ENCODE assay signal across 9 cellular contexts in the genomic region with DNA sequence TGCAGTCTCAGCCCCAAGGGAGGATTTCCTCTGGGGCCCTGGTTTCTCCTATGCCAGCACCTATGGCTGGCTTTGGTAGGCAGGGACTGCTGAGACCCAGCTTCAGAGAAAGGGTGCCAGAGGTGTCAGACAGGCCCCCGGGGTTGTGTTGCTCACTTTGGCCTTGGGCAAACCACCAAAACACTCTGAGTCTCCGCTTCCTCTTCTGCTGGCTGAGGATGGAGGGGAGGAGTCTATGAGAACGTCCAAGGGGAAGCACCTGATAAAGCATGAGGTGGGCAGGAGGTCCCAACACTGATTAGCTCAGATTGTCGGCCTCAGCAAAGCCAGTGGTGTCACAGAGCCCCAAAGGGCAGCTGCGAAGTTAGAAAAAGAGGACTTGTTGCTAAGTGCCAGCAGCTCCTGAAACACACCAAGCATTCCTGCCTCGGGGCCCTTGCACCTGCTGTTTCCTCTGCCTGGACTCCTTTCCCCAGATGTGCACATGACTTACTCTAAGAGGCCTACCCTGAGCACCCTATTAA. TPM values are rescaled to one million over a fixed set of nuclear protein-coding genes. Genes with fewer than 3 reads are reported as not detected.
DNase-seq lines count a peak whose midpoint lies in the region; ATAC-seq and TF ChIP-seq lines count a peak whose summit lies in the region.
"Had no signal": no experiment of that assay in that cellular context is flagged by ENCODE, and none has a peak within 500 bp of the region (broad histone marks: within the 10 kb centered on the region; RNA-seq: fewer than 3 reads in every experiment).

No MANE protein-coding gene starts in this region.

- no peak for TF ChIP-seq POLR2A in spleen (IDR thresholded peaks at IDR 0.05)

- H3K4me3 Mint-ChIP-seq in activated CD4-positive, alpha-beta T cell treated with anti-CD3 and anti-CD28 coated beads, Interleukin-2, amount 10 ng/mL, durations not matched to agents 24 days and 14 days = no peak overlapping the region
- H3K4me3 Mint-ChIP-seq in CD4-positive, alpha-beta memory T cell = no peak overlapping the region

- H3K27ac Mint-ChIP-seq in activated CD4-positive, alpha-beta T cell treated with anti-CD3 and anti-CD28 coated beads, Interleukin-2, amount 10 ng/mL, durations not matched to agents 24 days and 14 days = peak overlapping the region; percentile 41
- H3K27ac Mint-ChIP-seq in CD4-positive, alpha-beta memory T cell = peak overlapping the region in 1 of 7 donors; percentile 52

- no peak for DNase-seq in activated CD4-positive, alpha-beta T cell treated with anti-CD3 and anti-CD28 coated beads, Interleukin-2, amount 10 ng/mL, durations not matched to agents 24 days and 14 days
- no peak for DNase-seq in activated CD4-positive, alpha-beta T cell treated with anti-CD3 and anti-CD28 coated beads, Interleukin-2, amount 50 U/mL, for 48 hours
- DNase-seq in RWPE1 (ENCODE audit: low spot score) = no peak
- no peak for DNase-seq in spleen
- no peak for DNase-seq in DMS153 (lab: John Stamatoyannopoulos, UW)
- DNase-seq in CD4-positive, alpha-beta memory T cell = no peak
- DNase-seq in ascending aorta (ENCODE audit: low spot score in 2 of 2) = no peak

- peaks cover 59% of the 10 kb centered on the region for H3K36me3 Mint-ChIP-seq in activated CD4-positive, alpha-beta T cell treated with anti-CD3 and anti-CD28 coated beads, Interleukin-2, amount 10 ng/mL, durations not matched to agents 24 days and 14 days (ENCODE audit: low read depth)
- peaks cover 16 to 46% of the 10 kb centered on the region in 2 donors for H3K36me3 Mint-ChIP-seq in CD4-positive, alpha-beta memory T cell

- ATAC-seq in HG02884 (IDR thresholded peaks at IDR 0.05; ENCODE audit: unreplicated experiment) = peak; percentile 80

- no peaks in the 10 kb centered on the region for H3K27me3 ChIP-seq in spleen (replicated peaks in 1 of 7)
- H3K27me3 ChIP-seq in CD4-positive, alpha-beta memory T cell (ENCODE audit: insufficient read depth, low read length) = no peaks in the 10 kb centered on the region
- H3K27me3 ChIP-seq in ascending aorta = no peaks in the 10 kb centered on the region

- CTCF ChIA-PET in RWPE1 (lab: Yijun Ruan, JAX) = interaction anchor here (0.5 to 1.2 kb wide), 5 partner anchors 11 to 402 kb away, joined by 3 to 4 read pairs (median 4); a partner anchor contains a TSS
- CTCF ChIA-PET in CD4-positive, alpha-beta memory T cell (lab: Charles Lee; ENCODE audit: partially characterized antibody) = interaction anchor here (0.5 to 3.0 kb wide), 7 partner anchors 14 to 253 kb away, joined by 3 to 8 read pairs (median 6); a partner anchor contains a TSS

- H3K9me3 ChIP-seq in spleen (no peaks in the 10 kb centered on the region), ascending aorta (no peaks in the 10 kb centered on the region)
- no peaks in the 10 kb centered on the region for H3K9me3 ChIP-seq in CD4-positive, alpha-beta memory T cell (ENCODE audit: control insufficient read depth in 1 of 2, low read length in 2 of 2)

- H3K36me3 ChIP-seq in spleen = peaks cover 4 to 81% (median 43%) of the 10 kb centered on the region in 6 donors
- peaks cover 30% of the 10 kb centered on the region for H3K36me3 ChIP-seq in CD4-positive, alpha-beta memory T cell (ENCODE audit: insufficient read depth, low read length)
- peaks cover 38 to 42% of the 10 kb centered on the region in 2 donors for H3K36me3 ChIP-seq in ascending aorta

- intact Hi-C loops in activated CD4-positive, alpha-beta T cell treated with anti-CD3 and anti-CD28 coated beads, Interleukin-2, amount 10 ng/mL, durations not matched to agents 24 days and 14 days (cut with micrococcal nuclease) = no loop called here
- intact Hi-C loops in spleen (cut with DNase I; ENCODE audit: low total_unique reads) = no loop called here
- intact Hi-C loops in CD4-positive, alpha-beta memory T cell (cut with micrococcal nuclease) = no loop called here
- intact Hi-C loops in ascending aorta (cut with DNase I) = no loop called here

- no peaks in the 10 kb centered on the region for H3K9me3 Mint-ChIP-seq in activated CD4-positive, alpha-beta T cell treated with anti-CD3 and anti-CD28 coated beads, Interleukin-2, amount 10 ng/mL, durations not matched to agents 24 days and 14 days
- peaks cover 0 to 1% (median 0%) of the 10 kb centered on the region in 8 donors for H3K9me3 Mint-ChIP-seq in CD4-positive, alpha-beta memory T cell

- no peaks in the 10 kb centered on the region for H3K27me3 Mint-ChIP-seq in activated CD4-positive, alpha-beta T cell treated with anti-CD3 and anti-CD28 coated beads, Interleukin-2, amount 10 ng/mL, durations not matched to agents 24 days and 14 days
- no peaks in the 10 kb centered on the region for H3K27me3 Mint-ChIP-seq in CD4-positive, alpha-beta memory T cell

- H3K4me3 ChIP-seq in spleen (no peak overlapping the region), ascending aorta (no peak overlapping the region)
- no peak overlapping the region for H3K4me3 ChIP-seq in CD4-positive, alpha-beta memory T cell (ENCODE audit: low read length in 2 of 2)

- H3K4me1 Mint-ChIP-seq in activated CD4-positive, alpha-beta T cell treated with anti-CD3 and anti-CD28 coated beads, Interleukin-2, amount 10 ng/mL, durations not matched to agents 24 days and 14 days = no peaks in the 10 kb centered on the region
- H3K4me1 Mint-ChIP-seq in CD4-positive, alpha-beta memory T cell = peaks cover 0 to 2% (median 0%) of the 10 kb centered on the region in 4 donors

- peaks cover 0 to 24% (median 18%) of the 10 kb centered on the region in 6 donors for H3K4me1 ChIP-seq in spleen
- no peaks in the 10 kb centered on the region for H3K4me1 ChIP-seq in CD4-positive, alpha-beta memory T cell (ENCODE audit: insufficient read depth, low read length)
- H3K4me1 ChIP-seq in ascending aorta = no peaks in the 10 kb centered on the region

- POLR2A ChIA-PET in RWPE1 (lab: Yijun Ruan, JAX; ENCODE audit: low non-redundant PET) = no interaction called here
- POLR2A ChIA-PET in CD4-positive, alpha-beta memory T cell (lab: Charles Lee; ENCODE audit: partially characterized antibody) = no interaction called here

- TF ChIP-seq CTCF in RWPE1 (conservative IDR thresholded peaks at IDR 0.05; ENCODE audit: low read depth) (no peak), spleen (IDR thresholded peaks at IDR 0.05 in 8 of 11, conservative IDR thresholded peaks at IDR 0.05 in 3 of 11) (no peak), ascending aorta (IDR thresholded peaks at IDR 0.05) (no peak)

- WGBS in spleen, 5 donors = 8 to 29% (median 18%) methylated on average over 4 to 6 of the region's 6 CpGs

- H3K27ac ChIP-seq in RWPE1 = peak overlapping the region; percentile 17; the same call in 1 of the 2 replicates
- H3K27ac ChIP-seq in spleen = peak overlapping the region in 6 of 8 donors; percentile 9 to 76 (median 52)
- H3K27ac ChIP-seq in CD4-positive, alpha-beta memory T cell (ENCODE audit: low read depth, low read length) = no peak overlapping the region
- H3K27ac ChIP-seq in ascending aorta = no peak overlapping the region

RNA-seq across cellular contexts. Expression of a gene that starts 10.5 kb away (rescaled TPM):
- not detected in 2 replicates for total RNA-seq in activated CD4-positive, alpha-beta T cell treated with anti-CD3 and anti-CD28 coated beads, Interleukin-2, amount 10 ng/mL, durations not matched to agents 24 days and 14 days
- total RNA-seq in spleen (not detected), ascending aorta (not detected)
- not detected for polyA plus RNA-seq in spleen
- not detected for total RNA-seq in CD4-positive, alpha-beta memory T cell
- under 1 TPM in 1 of 2 donors, not detected in 1; 0.55 TPM for polyA plus RNA-seq in CD4-positive, alpha-beta memory T cell
- total RNA-seq: liver had no signal
- polyA plus RNA-seq: liver had no signal

RNA-seq across cellular contexts. Expression of a gene that starts 17.4 kb away (rescaled TPM):
- total RNA-seq in activated CD4-positive, alpha-beta T cell treated with anti-CD3 and anti-CD28 coated beads, Interleukin-2, amount 10 ng/mL, durations not matched to agents 24 days and 14 days = 108 and 112 TPM in 2 replicates
- total RNA-seq in spleen = 10 to 100 TPM; 28.1 to 58.7 (median 39.0) TPM
- polyA plus RNA-seq in spleen = 10 to 100 TPM; 38.7 to 57.4 (median 56.1) TPM
- 10 to 100 TPM; 30.4 to 34.6 TPM for total RNA-seq in CD4-positive, alpha-beta memory T cell
- polyA plus RNA-seq in CD4-positive, alpha-beta memory T cell = 10 to 100 TPM; 53.1 to 62.1 TPM
- not detected for total RNA-seq in ascending aorta

RNA-seq across cellular contexts. Expression of a gene that starts 19.6 kb away (rescaled TPM):
- 151 and 157 TPM in 2 replicates for total RNA-seq in activated CD4-positive, alpha-beta T cell treated with anti-CD3 and anti-CD28 coated beads, Interleukin-2, amount 10 ng/mL, durations not matched to agents 24 days and 14 days
- total RNA-seq in spleen (100 to 1,000 TPM in 5 of 7 donors, 10 to 100 TPM in 2; 74.2 to 137 (median 112) TPM), ascending aorta (44.9 TPM)
- polyA plus RNA-seq in spleen = 100 to 1,000 TPM in 1 of 3 donors, 10 to 100 TPM in 2; 46.8 to 135 (median 79.5) TPM
- total RNA-seq in CD4-positive, alpha-beta memory T cell = 10 to 100 TPM; 79.7 to 82.9 TPM
- polyA plus RNA-seq in CD4-positive, alpha-beta memory T cell = 100 to 1,000 TPM; 257 to 320 TPM

RNA-seq across cellular contexts. Expression of a gene that starts 32.4 kb away (rescaled TPM):
- 35.3 and 35.8 TPM in 2 replicates for total RNA-seq in activated CD4-positive, alpha-beta T cell treated with anti-CD3 and anti-CD28 coated beads, Interleukin-2, amount 10 ng/mL, durations not matched to agents 24 days and 14 days
- total RNA-seq in spleen (10 to 100 TPM in 5 of 7 donors, 1 to 10 TPM in 2; 7.0 to 16.1 (median 13.0) TPM), ascending aorta (18.4 TPM)
- polyA plus RNA-seq in spleen = 1 to 10 TPM; 6.2 to 8.4 (median 6.4) TPM
- total RNA-seq in CD4-positive, alpha-beta memory T cell = 10 to 100 TPM; 18.1 to 21.7 TPM
- polyA plus RNA-seq in CD4-positive, alpha-beta memory T cell = 10 to 100 TPM; 14.8 to 19.1 TPM

RNA-seq across cellular contexts. Expression of a gene that starts 49.6 kb away (rescaled TPM):
- total RNA-seq in activated CD4-positive, alpha-beta T cell treated with anti-CD3 and anti-CD28 coated beads, Interleukin-2, amount 10 ng/mL, durations not matched to agents 24 days and 14 days = 0.14 and 0.28 TPM in 2 replicates
- 100 to 1,000 TPM; 121 to 364 (median 255) TPM for total RNA-seq in spleen
- polyA plus RNA-seq in spleen = 100 to 1,000 TPM; 104 to 187 (median 161) TPM
- not detected for total RNA-seq in CD4-positive, alpha-beta memory T cell
- not detected for polyA plus RNA-seq in CD4-positive, alpha-beta memory T cell
- 607 TPM for total RNA-seq in ascending aorta

Comparison
In these comparisons a context has a peak if more than half of its experiments do, and no peak if none do; other contexts are left out.
1. H3K27ac ChIP-seq: peak in RWPE1 (single experiment) and spleen (6 of 8); none in CD4-positive, alpha-beta memory T cell (single experiment) and ascending aorta (0 of 2).
2. RNA of a gene that starts 17.4 kb away (total RNA-seq): 108 to 112 TPM in activated CD4-positive, alpha-beta T cell treated with anti-CD3 and anti-CD28 coated beads, Interleukin-2, amount 10 ng/mL, durations not matched to agents 24 days and 14 days, 28.1 to 58.7 TPM in spleen and 30.4 to 34.6 TPM in CD4-positive, alpha-beta memory T cell; not detected in ascending aorta (single experiment); every median in the first group is over 10 times any median in the second.